1 cellular context compared by ENCODE assay signal in the genomic region with DNA sequence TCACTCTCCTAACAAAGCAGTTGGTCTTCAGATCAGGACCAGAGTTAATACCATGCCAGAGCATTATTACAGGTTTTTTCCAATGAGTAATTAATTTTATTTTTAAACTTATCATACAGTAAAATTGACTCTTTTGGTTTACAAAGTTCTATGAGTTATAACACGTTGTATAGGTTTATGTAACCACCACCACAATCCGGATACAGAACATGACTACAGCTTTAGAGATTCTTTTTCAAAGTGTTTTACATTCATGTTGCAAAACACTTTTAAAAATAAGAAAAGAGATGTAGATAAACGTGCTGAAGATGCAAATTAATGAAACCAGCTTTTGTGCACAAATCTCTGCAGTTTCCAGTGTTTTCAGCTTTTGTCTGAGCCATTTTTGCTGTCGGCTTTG.
TF ChIP-seq lines count a peak whose summit lies in the region.

No MANE protein-coding gene starts in this region.

TF ChIP-seq in IMR-90, 13 proteins besides CTCF, POLR2A, EP300 and RAD21:
- no peak for TF ChIP-seq MAFK (IDR thresholded peaks at IDR 0.05; ENCODE audit: low read depth, low read length)
- no peak for TF ChIP-seq SMC3 (IDR thresholded peaks at IDR 0.05; ENCODE audit: low read depth, low read length)
